Comparison of ENCODE assay signal across 29 cellular contexts in the genomic region with DNA sequence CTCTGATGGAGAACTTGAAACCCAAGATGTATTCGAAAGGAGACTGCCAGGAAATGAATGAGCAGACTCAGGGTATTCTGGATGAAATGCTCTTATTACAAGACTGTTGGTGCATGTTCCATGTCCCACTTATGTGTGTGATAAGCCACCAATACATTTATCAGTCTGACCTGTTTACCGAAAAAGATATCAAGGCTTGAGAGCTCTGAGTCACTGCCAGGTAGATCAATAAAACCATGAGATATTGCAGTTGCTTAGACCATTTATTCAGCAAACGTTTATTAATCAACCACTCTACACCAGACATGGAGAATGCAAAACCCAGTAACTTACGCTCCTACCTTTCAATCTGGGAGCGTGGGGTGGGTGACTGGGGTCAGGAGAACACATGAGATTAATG. TPM values are rescaled to one million over a fixed set of nuclear protein-coding genes. Genes with fewer than 3 reads are reported as not detected.
DNase-seq lines count a peak whose midpoint lies in the region; ATAC-seq, FAIRE-seq and TF ChIP-seq lines count a peak whose summit lies in the region.
"Had no signal": no experiment of that assay in that cellular context is flagged by ENCODE, and none has a peak within 500 bp of the region (broad histone marks: within the 10 kb centered on the region; RNA-seq: fewer than 3 reads in every experiment).

No MANE protein-coding gene starts in this region.

- intact Hi-C loops in mucosa of descending colon (cut with DNase I, micrococcal nuclease), result no loop called here
- intact Hi-C loops in pancreas (cut with DNase I), result no loop called here

- WGBS in pancreas, 2 donors, result 18 to 19% methylated on average over 5 of the region's 5 CpGs
- 16 to 48% (median 22%) methylated on average over 5 of the region's 5 CpGs for WGBS in small intestine, 3 donors

- H3K9me3 ChIP-seq in mucosa of descending colon, result no peaks in the 10 kb centered on the region
- no peaks in the 10 kb centered on the region for H3K9me3 ChIP-seq in pancreas
- no peaks in the 10 kb centered on the region for H3K9me3 ChIP-seq in small intestine (ENCODE audit: control insufficient read depth, low read depth)
- H3K9me3 ChIP-seq: BE2C, BLaER1 had no signal

- FAIRE-seq in pancreas (lab: Jason Lieb, UNC), result no peak
- no peak for FAIRE-seq in small intestine (lab: Jason Lieb, UNC)
- FAIRE-seq: A204.1, GM12878, GM12892, GM18507 had no signal

- H3K27me3 ChIP-seq in pancreas, result peaks cover 0 to 8% (median 3%) of the 10 kb centered on the region in 4 donors
- H3K27me3 ChIP-seq in small intestine (ENCODE audit: control insufficient read depth in 2 of 2, insufficient read depth in 2 of 2, low read length in 2 of 2), result no peaks in the 10 kb centered on the region
- H3K27me3 ChIP-seq: BE2C, BLaER1 had no signal

- no peak for DNase-seq in mucosa of descending colon
- no peak for DNase-seq in pancreas
- peak; percentile 75 for DNase-seq in small intestine
- DNase-seq in T-helper 9 cell, result no peak
- DNase-seq in HCEC 1CT, result no peak
- no peak for DNase-seq in NCI-H2196 (lab: John Stamatoyannopoulos, UW; ENCODE audit: unreplicated experiment)
- DNase-seq: 8988T; ACHN; BE2C; C1 segment of cervical spinal cord; CD4-positive, alpha-beta memory T cell; CD4-positive, CD25-positive, alpha-beta regulatory T cell; CD8-positive, alpha-beta memory T cell; COR-L47; DMS 273 treated with DMSO at 0.1 percent for 48 hours; DMS153; DMS53; DMS79; DND-41; EL; GDM1 had no signal

- H3K36me3 ChIP-seq in mucosa of descending colon (ENCODE audit: low read depth) (no peaks in the 10 kb centered on the region), pancreas (no peaks in the 10 kb centered on the region), small intestine (ENCODE audit: control insufficient read depth in 2 of 2, insufficient read depth in 2 of 2, low read length in 2 of 2) (no peaks in the 10 kb centered on the region)
- H3K36me3 ChIP-seq: BE2C, BLaER1 had no signal

- TF ChIP-seq CTCF in mucosa of descending colon (IDR thresholded peaks at IDR 0.05) (no peak), pancreas (IDR thresholded peaks at IDR 0.05) (no peak)

- H3K27ac ChIP-seq in pancreas, result no peak overlapping the region
- H3K27ac ChIP-seq in small intestine (ENCODE audit: low read depth in 1 of 2, low read length in 1 of 2), result no peak overlapping the region
- H3K27ac ChIP-seq: BLaER1 had no signal

- H3K4me1 ChIP-seq in mucosa of descending colon (ENCODE audit: low read depth) (no peaks in the 10 kb centered on the region), pancreas (peaks cover 0 to 5% (median 0%) of the 10 kb centered on the region in 3 donors), small intestine (ENCODE audit: control insufficient read depth in 2 of 2, insufficient read depth in 1 of 2, low read depth in 1 of 2, low read length in 1 of 2) (peaks cover 0 to 3% of the 10 kb centered on the region in 2 donors)
- H3K4me1 ChIP-seq: BE2C, BLaER1 had no signal

- ATAC-seq in mucosa of descending colon, result peak; percentile 14
- ATAC-seq in pancreas, result peak; percentile 70 to 89 (median 79)
- ATAC-seq: GM12878 had no signal

- H3K4me3 ChIP-seq in mucosa of descending colon (no peak overlapping the region), pancreas (no peak overlapping the region), small intestine (ENCODE audit: low read depth in 1 of 2, low read length in 2 of 2) (no peak overlapping the region)
- H3K4me3 ChIP-seq: BLaER1, GM12878 had no signal

RNA-seq across cellular contexts. Expression of gene CEMIP, which starts 17.3 kb away (rescaled TPM):
- total RNA-seq in mucosa of descending colon (1 to 10 TPM in 2 of 3 donors, under 1 TPM in 1; 0.63 to 2.2 (median 1.4) TPM), pancreas (under 1 TPM in 5 of 6 donors, not detected in 1; 0.09 to 0.41 (median 0.23) TPM)
- polyA plus RNA-seq in pancreas (under 1 TPM; 0.07 to 0.11 TPM), small intestine (1 to 10 TPM in 1 of 3 donors, under 1 TPM in 2; 0.27 to 1.4 (median 0.89) TPM)
- total RNA-seq: A673; CD8-positive, alpha-beta memory T cell; G401 had no signal
- polyA plus RNA-seq: CD14-positive monocyte; CD8-positive, alpha-beta memory T cell had no signal
